24 cellular contexts compared by ENCODE assay signal in the genomic region with DNA sequence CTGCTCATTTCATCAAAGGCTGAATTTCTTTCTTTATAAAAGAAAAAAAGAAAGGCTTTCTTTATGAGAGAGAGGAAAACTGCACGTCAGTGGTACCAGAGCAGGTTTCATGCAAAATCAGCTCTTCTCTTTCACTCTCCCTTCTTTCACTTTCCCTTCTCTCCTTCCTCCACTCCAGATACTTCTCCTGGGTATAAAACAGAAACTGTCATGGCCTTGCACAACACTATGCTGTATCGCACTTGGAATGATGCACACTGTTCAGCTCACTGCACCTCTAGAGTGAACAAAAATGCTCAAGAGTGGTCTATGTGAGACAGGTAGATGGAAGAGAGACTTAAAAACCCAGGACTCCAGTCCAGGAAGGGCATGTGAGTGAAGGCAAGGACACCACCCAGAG.
DNase-seq lines count a peak whose midpoint lies in the region; ATAC-seq and TF ChIP-seq lines count a peak whose summit lies in the region.
"Had no signal": no experiment of that assay in that cellular context is flagged by ENCODE, and none has a peak within 500 bp of the region (broad histone marks: within the 10 kb centered on the region; RNA-seq: fewer than 3 reads in every experiment).

No MANE protein-coding gene starts in this region.

- ATAC-seq in Right ventricle myocardium superior (ENCODE audit: poor library complexity) (peak; percentile 24), right cardiac atrium (no peak), left ventricle myocardium superior (peak; percentile 28), upper lobe of right lung (peak; percentile 42)
- ATAC-seq in activated T-helper 17 cell treated with anti-CD3 and anti-CD28 coated beads, Interleukin-2, amount 50 U/mL, for 72 hours (replicated peaks): peak; percentile 42
- ATAC-seq: HCT116, PC-3 had no signal

- H3K27me3 Mint-ChIP-seq in activated T-helper 17 cell treated with anti-CD3 and anti-CD28 coated beads, Interleukin-2, amount 50 U/mL, for 72 hours: no peaks in the 10 kb centered on the region
- H3K27me3 Mint-ChIP-seq: CD4-positive, alpha-beta T cell; progenitor cell of endocrine pancreas had no signal

- H3K4me3 Mint-ChIP-seq in activated T-helper 17 cell treated with anti-CD3 and anti-CD28 coated beads, Interleukin-2, amount 50 U/mL, for 72 hours: peak overlapping the region; percentile 1
- H3K4me3 Mint-ChIP-seq: CD4-positive, alpha-beta T cell had no signal

- intact Hi-C loops in Right ventricle myocardium superior (cut with DNase I): no loop called here
- intact Hi-C loops in right cardiac atrium (cut with DNase I): no loop called here
- intact Hi-C loops in left ventricle myocardium superior (cut with micrococcal nuclease): no loop called here
- intact Hi-C loops in upper lobe of right lung (cut with DNase I): no loop called here
- intact Hi-C loops in adrenal gland (cut with DNase I): no loop called here

- no peak for DNase-seq in Right ventricle myocardium superior
- DNase-seq in right cardiac atrium: no peak
- no peak for DNase-seq in left ventricle myocardium superior
- DNase-seq in upper lobe of right lung: no peak
- no peak for DNase-seq in adrenal gland
- DNase-seq in SKM-1 (lab: John Stamatoyannopoulos, UW; ENCODE audit: unreplicated experiment): no peak
- no peak for DNase-seq in kidney glomerular epithelial cell (lab: John Stamatoyannopoulos, UW)
- DNase-seq: activated CD4-positive, alpha-beta T cell treated with anti-CD3 and anti-CD28 coated beads for 1 hour; activated effector memory CD4-positive, alpha-beta T cell treated with anti-CD3 and anti-CD28 coated beads, Interleukin-2, amount 50 U/mL, for 16 hours; CD4-positive, alpha-beta T cell; colonic mucosa; DMS53; kidney; NCI-H1694 treated with DMSO at 0.1 percent for 48 hours; NCI-H774; PC-3; SK-N-SH; stimulated activated CD4-positive, alpha-beta T cell treated with anti-CD3 and anti-CD28 coated beads, Interleukin-4, amount 100 ng/mL, for 24 hours; T1000 had no signal

- H3K9me3 ChIP-seq in right cardiac atrium (ENCODE audit: control insufficient read depth, low read length) (no peaks in the 10 kb centered on the region), upper lobe of right lung (no peaks in the 10 kb centered on the region), adrenal gland (replicated peaks in 1 of 3) (no peaks in the 10 kb centered on the region)
- H3K9me3 ChIP-seq: colonic mucosa, SK-N-SH had no signal

- H3K27ac Mint-ChIP-seq in activated T-helper 17 cell treated with anti-CD3 and anti-CD28 coated beads, Interleukin-2, amount 50 U/mL, for 72 hours: no peak overlapping the region
- H3K27ac Mint-ChIP-seq: CD4-positive, alpha-beta T cell; progenitor cell of endocrine pancreas had no signal

- TF ChIP-seq CTCF in upper lobe of right lung (IDR thresholded peaks at IDR 0.05) (no peak), adrenal gland (IDR thresholded peaks at IDR 0.05) (no peak)

- H3K27me3 ChIP-seq in right cardiac atrium (ENCODE audit: control insufficient read depth, insufficient read depth): no peaks in the 10 kb centered on the region
- no peaks in the 10 kb centered on the region for H3K27me3 ChIP-seq in upper lobe of right lung
- no peaks in the 10 kb centered on the region for H3K27me3 ChIP-seq in adrenal gland
- H3K27me3 ChIP-seq: colonic mucosa had no signal

- TF ChIP-seq POLR2A in adrenal gland (IDR thresholded peaks at IDR 0.05): no peak

- H3K4me1 ChIP-seq in right cardiac atrium (ENCODE audit: control insufficient read depth, insufficient read depth, low read length) (peaks cover 19% of the 10 kb centered on the region), upper lobe of right lung (peaks cover 40% of the 10 kb centered on the region), adrenal gland (replicated peaks in 1 of 2) (peaks cover 0 to 36% of the 10 kb centered on the region in 2 donors)
- H3K4me1 ChIP-seq: colonic mucosa had no signal

- H3K36me3 Mint-ChIP-seq in activated T-helper 17 cell treated with anti-CD3 and anti-CD28 coated beads, Interleukin-2, amount 50 U/mL, for 72 hours (ENCODE audit: low read depth): peaks cover 26% of the 10 kb centered on the region

- WGBS in right cardiac atrium: 82% methylated on average over 2 of the region's 2 CpGs
- WGBS in adrenal gland, 4 donors: 89 to 96% (median 94%) methylated on average over 2 of the region's 2 CpGs

- H3K4me1 Mint-ChIP-seq in activated T-helper 17 cell treated with anti-CD3 and anti-CD28 coated beads, Interleukin-2, amount 50 U/mL, for 72 hours: peaks cover 20% of the 10 kb centered on the region

- peaks cover 4% of the 10 kb centered on the region for H3K9me3 Mint-ChIP-seq in activated T-helper 17 cell treated with anti-CD3 and anti-CD28 coated beads, Interleukin-2, amount 50 U/mL, for 72 hours
- H3K9me3 Mint-ChIP-seq: CD4-positive, alpha-beta T cell had no signal

- H3K27ac ChIP-seq in right cardiac atrium (ENCODE audit: low read length): no peak overlapping the region
- H3K27ac ChIP-seq in upper lobe of right lung: no peak overlapping the region
- no peak overlapping the region for H3K27ac ChIP-seq in adrenal gland
- H3K27ac ChIP-seq: colonic mucosa, HL-60 had no signal

- H3K36me3 ChIP-seq in upper lobe of right lung: peaks cover 7% of the 10 kb centered on the region
- peaks cover 0 to 5% of the 10 kb centered on the region in 2 donors for H3K36me3 ChIP-seq in adrenal gland (replicated peaks in 1 of 2)
- H3K36me3 ChIP-seq: colonic mucosa had no signal

- H3K4me3 ChIP-seq in right cardiac atrium (ENCODE audit: low read length) (no peak overlapping the region), upper lobe of right lung (no peak overlapping the region), adrenal gland (no peak overlapping the region)
- H3K4me3 ChIP-seq: colonic mucosa, smooth muscle cell had no signal

Comparison
In these comparisons a context has a peak if more than half of its experiments do, and no peak if none do; other contexts are left out.
1. ATAC-seq: peak in Right ventricle myocardium superior (single experiment), activated T-helper 17 cell treated with anti-CD3 and anti-CD28 coated beads, Interleukin-2, amount 50 U/mL, for 72 hours (single experiment), left ventricle myocardium superior (single experiment) and upper lobe of right lung (single experiment); none in right cardiac atrium (0 of 2).